Comparison of ENCODE assay signal across 1 cellular context in the genomic region with DNA sequence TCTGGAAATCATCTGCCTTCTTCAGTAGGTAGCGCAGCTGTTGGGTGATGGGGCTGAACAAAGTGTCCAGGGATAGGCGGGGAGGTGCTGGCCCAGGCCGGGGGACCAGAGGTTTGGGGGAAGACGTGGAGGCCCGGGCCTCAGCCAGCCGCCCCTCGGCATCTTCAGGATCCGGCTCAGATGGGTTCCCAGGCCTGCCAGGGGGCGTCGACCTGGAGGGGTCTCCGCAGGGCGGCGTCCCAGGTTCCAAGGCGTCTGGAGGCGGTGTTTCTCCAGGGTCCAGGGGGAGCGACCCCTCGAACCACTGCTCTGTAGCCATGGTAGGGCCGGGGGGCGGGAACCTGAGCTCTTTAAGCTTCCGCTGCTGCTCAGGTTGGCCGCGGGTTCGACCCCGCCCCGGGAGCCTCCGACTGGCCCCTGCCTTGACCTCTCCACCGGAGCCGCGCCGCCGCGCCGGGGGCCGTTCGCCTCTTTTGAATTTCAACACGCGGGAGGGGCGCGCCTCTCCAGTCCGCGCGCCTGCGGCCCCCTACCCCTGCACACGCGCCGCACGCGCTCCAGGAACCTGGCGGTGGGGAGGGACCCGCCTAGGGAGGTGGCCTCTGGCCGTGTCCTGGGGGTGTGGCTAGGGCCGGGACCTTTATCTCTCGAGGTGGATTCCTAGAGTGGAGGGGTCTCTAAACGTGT.
TF ChIP-seq lines count a peak whose summit lies in the region.

Gene C19orf67 (minus strand): TSS at position 475 of the 687 bp plus-strand sequence. CDS start 156 bp downstream, at position 319.

TF ChIP-seq in HepG2, 621 proteins besides CTCF, POLR2A, EP300 and RAD21 (continued from another document and continues in another):
- peak; percentile 37; the same call in 1 of the 2 replicates for TF ChIP-seq DMAP1 (CRISPR knock-in tag; IDR thresholded peaks at IDR 0.05)
- TF ChIP-seq ZNF589 (CRISPR knock-in tag; conservative IDR thresholded peaks at IDR 0.05): no peak
- TF ChIP-seq ZBTB26 (CRISPR knock-in tag; IDR thresholded peaks at IDR 0.05; ENCODE audit: borderline replicate concordance): no peak
- no peak for TF ChIP-seq PRPF4 (IDR thresholded peaks at IDR 0.05; ENCODE audit: low read depth, low read length, poor library complexity, severe bottlenecking)
- peak; percentile 37; the same call in 1 of the 2 replicates for TF ChIP-seq RARA (CRISPR knock-in tag; IDR thresholded peaks at IDR 0.05)
- no peak for TF ChIP-seq ZNF484 (CRISPR knock-in tag; IDR thresholded peaks at IDR 0.05; ENCODE audit: borderline replicate concordance, low read depth)
- TF ChIP-seq, protein P1, sequence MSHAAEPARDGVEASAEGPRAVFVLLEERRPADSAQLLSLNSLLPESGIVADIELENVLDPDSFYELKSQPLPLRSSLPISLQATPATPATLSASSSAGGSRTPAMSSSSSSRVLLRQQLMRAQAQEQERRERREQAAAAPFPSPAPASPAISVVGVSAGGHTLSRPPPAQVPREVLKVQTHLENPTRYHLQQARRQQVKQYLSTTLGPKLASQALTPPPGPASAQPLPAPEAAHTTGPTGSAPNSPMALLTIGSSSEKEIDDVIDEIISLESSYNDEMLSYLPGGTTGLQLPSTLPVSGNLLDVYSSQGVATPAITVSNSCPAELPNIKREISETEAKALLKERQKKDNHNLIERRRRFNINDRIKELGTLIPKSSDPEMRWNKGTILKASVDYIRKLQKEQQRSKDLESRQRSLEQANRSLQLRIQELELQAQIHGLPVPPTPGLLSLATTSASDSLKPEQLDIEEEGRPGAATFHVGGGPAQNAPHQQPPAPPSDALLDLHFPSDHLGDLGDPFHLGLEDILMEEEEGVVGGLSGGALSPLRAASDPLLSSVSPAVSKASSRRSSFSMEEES (CRISPR knock-in tag; IDR thresholded peaks at IDR 0.05): 0 out of 2 replicates have a peak, but pooled peaks have one; percentile 5
- TF ChIP-seq SAP130 (CRISPR knock-in tag; IDR thresholded peaks at IDR 0.05; ENCODE audit: low read depth): peak; percentile 8; the same call in 1 of the 2 replicates
- no peak for TF ChIP-seq SOX6 (IDR thresholded peaks at IDR 0.05)
- no peak for TF ChIP-seq SOX6 (CRISPR knock-in tag; IDR thresholded peaks at IDR 0.05)
- peak; percentile 81 for TF ChIP-seq MYC (CRISPR knock-in tag; IDR thresholded peaks at IDR 0.05; ENCODE audit: borderline replicate concordance)
- no peak for TF ChIP-seq ASH2L (IDR thresholded peaks at IDR 0.05; ENCODE audit: insufficient read length, low read depth, low read length)
- TF ChIP-seq, protein P2, sequence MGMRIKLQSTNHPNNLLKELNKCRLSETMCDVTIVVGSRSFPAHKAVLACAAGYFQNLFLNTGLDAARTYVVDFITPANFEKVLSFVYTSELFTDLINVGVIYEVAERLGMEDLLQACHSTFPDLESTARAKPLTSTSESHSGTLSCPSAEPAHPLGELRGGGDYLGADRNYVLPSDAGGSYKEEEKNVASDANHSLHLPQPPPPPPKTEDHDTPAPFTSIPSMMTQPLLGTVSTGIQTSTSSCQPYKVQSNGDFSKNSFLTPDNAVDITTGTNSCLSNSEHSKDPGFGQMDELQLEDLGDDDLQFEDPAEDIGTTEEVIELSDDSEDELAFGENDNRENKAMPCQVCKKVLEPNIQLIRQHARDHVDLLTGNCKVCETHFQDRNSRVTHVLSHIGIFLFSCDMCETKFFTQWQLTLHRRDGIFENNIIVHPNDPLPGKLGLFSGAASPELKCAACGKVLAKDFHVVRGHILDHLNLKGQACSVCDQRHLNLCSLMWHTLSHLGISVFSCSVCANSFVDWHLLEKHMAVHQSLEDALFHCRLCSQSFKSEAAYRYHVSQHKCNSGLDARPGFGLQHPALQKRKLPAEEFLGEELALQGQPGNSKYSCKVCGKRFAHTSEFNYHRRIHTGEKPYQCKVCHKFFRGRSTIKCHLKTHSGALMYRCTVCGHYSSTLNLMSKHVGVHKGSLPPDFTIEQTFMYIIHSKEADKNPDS (CRISPR knock-in tag; IDR thresholded peaks at IDR 0.05): no peak
- no peak for TF ChIP-seq NR2F6 (IDR thresholded peaks at IDR 0.05)
- TF ChIP-seq NR2F6 (CRISPR knock-in tag; IDR thresholded peaks at IDR 0.05): 0 out of 2 replicates have a peak, but pooled peaks have one; percentile 9
- TF ChIP-seq ZNF580 (CRISPR knock-in tag; IDR thresholded peaks at IDR 0.05; ENCODE audit: borderline replicate concordance, low read depth): no peak
- peak; percentile 66 for TF ChIP-seq ZBTB14 (CRISPR knock-in tag; IDR thresholded peaks at IDR 0.05)
- 0 out of 2 replicates have a peak, but pooled peaks have one; percentile 53 for TF ChIP-seq ZNF639 (CRISPR knock-in tag; conservative IDR thresholded peaks at IDR 0.05)
- TF ChIP-seq ZNF318 (CRISPR knock-in tag; IDR thresholded peaks at IDR 0.05): no peak
- TF ChIP-seq IRX3 (CRISPR knock-in tag; IDR thresholded peaks at IDR 0.05; ENCODE audit: borderline replicate concordance, low read depth): no peak
- TF ChIP-seq ZBTB2 (CRISPR knock-in tag; IDR thresholded peaks at IDR 0.05; ENCODE audit: low read depth): peak; percentile 75
- no peak for TF ChIP-seq ZNF44 (CRISPR knock-in tag; IDR thresholded peaks at IDR 0.05)
- no peak for TF ChIP-seq ZNF414 (CRISPR knock-in tag; IDR thresholded peaks at IDR 0.05)
- peak; percentile 21; the same call in 1 of the 2 replicates for TF ChIP-seq ZFP91 (CRISPR knock-in tag; IDR thresholded peaks at IDR 0.05; ENCODE audit: borderline replicate concordance)
- no peak for TF ChIP-seq ZNF883 (CRISPR knock-in tag; IDR thresholded peaks at IDR 0.05; ENCODE audit: not compliant biosample characterization)
- no peak for TF ChIP-seq ZNF678 (CRISPR knock-in tag; IDR thresholded peaks at IDR 0.05)
- TF ChIP-seq ZSCAN25 (CRISPR knock-in tag; IDR thresholded peaks at IDR 0.05): no peak
- no peak for TF ChIP-seq ZC3H4 (CRISPR knock-in tag; IDR thresholded peaks at IDR 0.05; ENCODE audit: borderline replicate concordance)
- TF ChIP-seq BRCA1 (CRISPR knock-in tag; IDR thresholded peaks at IDR 0.05): no peak
- TF ChIP-seq E2F5 (CRISPR knock-in tag; conservative IDR thresholded peaks at IDR 0.05): no peak
